Comparison of ENCODE assay signal across 22 cellular contexts in the genomic region with DNA sequence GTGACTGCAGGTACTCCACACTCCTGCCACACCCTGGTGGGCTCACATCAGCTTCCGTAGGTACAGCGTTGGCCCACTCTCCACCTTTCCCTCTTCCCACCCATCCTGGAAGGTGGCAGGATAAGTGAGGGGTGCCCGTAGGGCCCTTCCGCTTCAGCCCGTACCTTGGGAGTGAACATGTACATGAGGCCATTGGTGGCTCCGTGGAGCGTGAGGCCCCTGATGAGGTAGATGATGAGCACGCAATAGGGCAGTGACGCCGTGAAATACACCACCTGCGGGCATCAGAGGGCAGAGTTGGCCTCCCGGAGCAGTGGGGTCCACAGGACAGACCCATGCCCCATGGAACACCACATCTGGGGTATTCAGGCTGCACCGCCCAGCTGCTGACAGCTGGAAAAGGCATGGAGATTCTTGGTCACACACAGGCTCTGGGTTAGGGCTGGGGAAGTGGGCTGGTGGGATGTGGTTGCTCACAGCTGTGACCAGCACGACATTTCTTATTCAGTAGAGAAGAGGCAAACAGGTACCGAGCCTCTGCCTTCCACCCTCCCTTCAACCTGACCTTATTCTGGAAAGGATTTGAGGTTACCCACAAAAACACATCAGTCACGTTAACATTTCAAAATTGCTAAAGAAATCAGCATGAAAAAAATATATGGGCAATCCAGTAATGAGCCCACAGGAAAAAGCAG. TPM values are rescaled to one million over a fixed set of nuclear protein-coding genes. Genes with fewer than 3 reads are reported as not detected.
A peak's percentile ranks its signal among the peaks of the same experiment; 100 is the strongest.
DNase-seq lines count a peak whose midpoint lies in the region; ATAC-seq and TF ChIP-seq lines count a peak whose summit lies in the region.
"Had no signal": no experiment of that assay in that cellular context is flagged by ENCODE, and none has a peak within 500 bp of the region (broad histone marks: within the 10 kb centered on the region; RNA-seq: fewer than 3 reads in every experiment).

No MANE protein-coding gene starts in this region.

- H3K4me1 ChIP-seq in mucosa of rectum (ENCODE audit: control insufficient read depth in 2 of 2, insufficient read depth in 2 of 2, low read length in 2 of 2) = peaks cover 24 to 28% of the 10 kb centered on the region in 2 donors
- peaks cover 4% of the 10 kb centered on the region for H3K4me1 ChIP-seq in upper lobe of right lung
- H3K4me1 ChIP-seq: right atrium auricular region had no signal

- intact Hi-C loops in upper lobe of right lung (cut with DNase I) = no loop called here

- no peaks in the 10 kb centered on the region for H3K9me3 ChIP-seq in mucosa of rectum (ENCODE audit: control insufficient read depth in 2 of 2, low read length in 2 of 2)
- no peaks in the 10 kb centered on the region for H3K9me3 ChIP-seq in upper lobe of right lung

- peak; percentile 94 for ATAC-seq in activated T-helper 17 cell treated with anti-CD3 and anti-CD28 coated beads, Interleukin-2, amount 50 U/mL, for 72 hours (replicated peaks)
- ATAC-seq in upper lobe of right lung (no peak), HG03354 (IDR thresholded peaks at IDR 0.05; ENCODE audit: poor library complexity, severe bottlenecking, unreplicated experiment) (no peak)

- H3K27ac ChIP-seq in mucosa of rectum (ENCODE audit: low read depth in 2 of 2, low read length in 2 of 2) (peak overlapping the region; percentile 40 to 76), upper lobe of right lung (no peak overlapping the region)
- H3K27ac ChIP-seq: right atrium auricular region, VCaP had no signal

- TF ChIP-seq CTCF in upper lobe of right lung (IDR thresholded peaks at IDR 0.05) (no peak), GM10266 (IDR thresholded peaks at IDR 0.05; ENCODE audit: control insufficient read depth, insufficient read depth, low read depth, missing control alignments) (no peak)

- no peaks in the 10 kb centered on the region for H3K27me3 Mint-ChIP-seq in activated naive CD4-positive, alpha-beta T cell treated with anti-CD3 and anti-CD28 coated beads, Interleukin-2, amount 50 U/mL, for 24 hours
- peaks cover 6% of the 10 kb centered on the region for H3K27me3 Mint-ChIP-seq in activated T-helper 17 cell treated with anti-CD3 and anti-CD28 coated beads, Interleukin-2, amount 50 U/mL, for 72 hours

- H3K4me3 ChIP-seq in mucosa of rectum (ENCODE audit: low read length in 2 of 2) (peak overlapping the region in 1 of 2 donors; percentile 7), upper lobe of right lung (no peak overlapping the region)
- H3K4me3 ChIP-seq: right atrium auricular region had no signal

- peak overlapping the region; percentile 11 for H3K27ac Mint-ChIP-seq in activated naive CD4-positive, alpha-beta T cell treated with anti-CD3 and anti-CD28 coated beads, Interleukin-2, amount 50 U/mL, for 24 hours
- peak overlapping the region; percentile 1 for H3K27ac Mint-ChIP-seq in activated T-helper 17 cell treated with anti-CD3 and anti-CD28 coated beads, Interleukin-2, amount 50 U/mL, for 72 hours

- H3K9ac ChIP-seq in mucosa of rectum (ENCODE audit: low read depth in 1 of 2, low read length in 2 of 2) = no peak overlapping the region

- peaks cover 2% of the 10 kb centered on the region for H3K9me3 Mint-ChIP-seq in activated naive CD4-positive, alpha-beta T cell treated with anti-CD3 and anti-CD28 coated beads, Interleukin-2, amount 50 U/mL, for 24 hours
- peaks cover 1% of the 10 kb centered on the region for H3K9me3 Mint-ChIP-seq in activated T-helper 17 cell treated with anti-CD3 and anti-CD28 coated beads, Interleukin-2, amount 50 U/mL, for 72 hours

- no peak for DNase-seq in activated naive CD4-positive, alpha-beta T cell treated with anti-CD3 and anti-CD28 coated beads, Interleukin-2, amount 50 U/mL, for 16 hours
- DNase-seq in upper lobe of right lung (peak; percentile 49), NCI-H524 (lab: John Stamatoyannopoulos, UW) (no peak), GM10266 (ENCODE audit: extremely low spot score) (no peak)
- DNase-seq: activated gamma-delta T cell; aorta; cerebellar nuclear complex; effector memory CD4-positive, alpha-beta T cell; head of caudate nucleus; NCI-H1105; NCI-H510A treated with DMSO at 0.1 percent for 48 hours; nucleus accumbens; Right ventricle myocardium superior had no signal

- H3K36me3 Mint-ChIP-seq in activated naive CD4-positive, alpha-beta T cell treated with anti-CD3 and anti-CD28 coated beads, Interleukin-2, amount 50 U/mL, for 24 hours = peaks cover 1% of the 10 kb centered on the region
- no peaks in the 10 kb centered on the region for H3K36me3 Mint-ChIP-seq in activated T-helper 17 cell treated with anti-CD3 and anti-CD28 coated beads, Interleukin-2, amount 50 U/mL, for 72 hours (ENCODE audit: low read depth)
- H3K36me3 Mint-ChIP-seq: CD14-positive monocyte had no signal

- no peaks in the 10 kb centered on the region for H3K27me3 ChIP-seq in mucosa of rectum (ENCODE audit: control insufficient read depth in 2 of 2, insufficient read depth in 2 of 2, low read length in 2 of 2)
- H3K27me3 ChIP-seq in upper lobe of right lung = no peaks in the 10 kb centered on the region
- H3K27me3 ChIP-seq: right atrium auricular region had no signal

- H3K4me3 Mint-ChIP-seq in activated naive CD4-positive, alpha-beta T cell treated with anti-CD3 and anti-CD28 coated beads, Interleukin-2, amount 50 U/mL, for 24 hours = no peak overlapping the region
- H3K4me3 Mint-ChIP-seq in activated T-helper 17 cell treated with anti-CD3 and anti-CD28 coated beads, Interleukin-2, amount 50 U/mL, for 72 hours = peak overlapping the region; percentile 26
- H3K4me3 Mint-ChIP-seq: CD14-positive monocyte had no signal

- peaks cover 12% of the 10 kb centered on the region for H3K4me1 Mint-ChIP-seq in activated naive CD4-positive, alpha-beta T cell treated with anti-CD3 and anti-CD28 coated beads, Interleukin-2, amount 50 U/mL, for 24 hours
- H3K4me1 Mint-ChIP-seq in activated T-helper 17 cell treated with anti-CD3 and anti-CD28 coated beads, Interleukin-2, amount 50 U/mL, for 72 hours = peaks cover 21% of the 10 kb centered on the region
- H3K4me1 Mint-ChIP-seq: CD14-positive monocyte had no signal

- H3K36me3 ChIP-seq in mucosa of rectum (ENCODE audit: control insufficient read depth in 2 of 2, insufficient read depth in 2 of 2, low read length in 2 of 2) = no peaks in the 10 kb centered on the region
- H3K36me3 ChIP-seq in upper lobe of right lung = no peaks in the 10 kb centered on the region
- H3K36me3 ChIP-seq: right atrium auricular region had no signal

RNA-seq across cellular contexts. Expression of a gene that starts 23.8 kb away (rescaled TPM):
- not detected for total RNA-seq in activated T-helper 17 cell treated with anti-CD3 and anti-CD28 coated beads, Interleukin-2, amount 50 U/mL, for 72 hours
- total RNA-seq in upper lobe of right lung = 22.7 TPM
- total RNA-seq: H4; right atrium auricular region; Right ventricle myocardium superior; T-helper 1 cell treated with Interleukin-12 subunit alpha and Interleukin-12 subunit beta and Interleukin-4 antibody, amounts not matched to agents 30 ng/mL and 1 ng/mL, for 36 hours had no signal

Comparison
In these comparisons a context has a peak if more than half of its experiments do, and no peak if none do; other contexts are left out.
1. RNA of a gene that starts 23.8 kb away (total RNA-seq): 22.7 TPM in upper lobe of right lung (single experiment); not detected in activated T-helper 17 cell treated with anti-CD3 and anti-CD28 coated beads, Interleukin-2, amount 50 U/mL, for 72 hours; every median in the first group is over 10 times any median in the second.